9 cellular contexts compared by ENCODE assay signal in genomic region chr10:121069061-121069850, GRCh38.
DNase-seq lines count a peak whose midpoint lies in the region; ATAC-seq and TF ChIP-seq lines count a peak whose summit lies in the region.
"Had no signal": no experiment of that assay in that cellular context is flagged by ENCODE, and none has a peak within 500 bp of the region (broad histone marks: within the 10 kb centered on the region; RNA-seq: fewer than 3 reads in every experiment).

No MANE protein-coding gene starts in this region.

- H3K79me2 ChIP-seq in neural progenitor cell (ENCODE audit: low read depth) = no peaks in the 10 kb centered on the region

- H3K27me3 ChIP-seq in neural progenitor cell = no peaks in the 10 kb centered on the region
- H3K27me3 ChIP-seq in effector memory CD4-positive, alpha-beta T cell (replicated peaks; ENCODE audit: control insufficient read depth, insufficient read depth, low read length, poor library complexity, severe bottlenecking) = no peaks in the 10 kb centered on the region

- H3K9ac ChIP-seq in neural progenitor cell = no peak overlapping the region

- H3K9me3 ChIP-seq in neural progenitor cell (ENCODE audit: low read depth) = no peaks in the 10 kb centered on the region
- H3K9me3 ChIP-seq in effector memory CD4-positive, alpha-beta T cell (ENCODE audit: control insufficient read depth, low read length) = no peaks in the 10 kb centered on the region

- peaks cover 2% of the 10 kb centered on the region for H3K36me3 Mint-ChIP-seq in neural progenitor cell

- no peak overlapping the region for H3K27ac ChIP-seq in neural progenitor cell
- H3K27ac ChIP-seq in effector memory CD4-positive, alpha-beta T cell (ENCODE audit: insufficient read depth, low read length, poor library complexity, severe bottlenecking) = no peak overlapping the region

- no peak overlapping the region for H3K27ac Mint-ChIP-seq in neural progenitor cell

- peak overlapping the region; percentile 33 for H3K4me3 Mint-ChIP-seq in neural progenitor cell

- H3K27me3 Mint-ChIP-seq in neural progenitor cell (ENCODE audit: insufficient read depth, low read depth) = peaks cover 3% of the 10 kb centered on the region

- H3K4me1 Mint-ChIP-seq in neural progenitor cell = peaks cover 23% of the 10 kb centered on the region

- ATAC-seq in GM18858 (IDR thresholded peaks at IDR 0.05; ENCODE audit: unreplicated experiment) = peak; percentile 93
- ATAC-seq in HG02623 (IDR thresholded peaks at IDR 0.05; ENCODE audit: unreplicated experiment) = peak; percentile 79

- H3F3A ChIP-seq in neural progenitor cell (ENCODE audit: low read depth) = no peaks in the 10 kb centered on the region

- H3K4me3 ChIP-seq in neural progenitor cell = no peak overlapping the region
- no peak overlapping the region for H3K4me3 ChIP-seq in effector memory CD4-positive, alpha-beta T cell (ENCODE audit: insufficient read depth, low read depth, low read length, poor library complexity, severe bottlenecking)

- no peak overlapping the region for H3K4me2 ChIP-seq in neural progenitor cell

- peak; percentile 98 for DNase-seq in MV-4-11 (lab: John Stamatoyannopoulos, UW)
- no peak for DNase-seq in neural progenitor cell (ENCODE audit: low spot score)
- DNase-seq in NCI-H526 (lab: John Stamatoyannopoulos, UW) = no peak
- no peak for DNase-seq in globus pallidus (ENCODE audit: low spot score)
- DNase-seq in effector memory CD4-positive, alpha-beta T cell = no peak
- no peak for DNase-seq in NCI-H345 treated with DMSO at 0.1 percent for 48 hours (lab: John Stamatoyannopoulos, UW; ENCODE audit: unreplicated experiment)
- DNase-seq: NCI-H1436 treated with DMSO at 0.1 percent for 48 hours had no signal

- no peak overlapping the region for H2AFZ ChIP-seq in neural progenitor cell (replicated peaks)

- H3K9me3 Mint-ChIP-seq in neural progenitor cell = peaks cover 3% of the 10 kb centered on the region

- peaks cover 17% of the 10 kb centered on the region for H3K4me1 ChIP-seq in neural progenitor cell
- H3K4me1 ChIP-seq in effector memory CD4-positive, alpha-beta T cell (ENCODE audit: control insufficient read depth, insufficient read depth, low read length, poor library complexity, severe bottlenecking) = no peaks in the 10 kb centered on the region

- TF ChIP-seq CTCF in neural progenitor cell (IDR thresholded peaks at IDR 0.05) = no peak

- H4K20me1 ChIP-seq in neural progenitor cell (ENCODE audit: low read depth) = no peaks in the 10 kb centered on the region

- H3K36me3 ChIP-seq in neural progenitor cell = no peaks in the 10 kb centered on the region
- no peaks in the 10 kb centered on the region for H3K36me3 ChIP-seq in effector memory CD4-positive, alpha-beta T cell (ENCODE audit: control insufficient read depth, insufficient read depth, low read length)
